ENCODE assay signal across 6 cellular contexts in the genomic region with DNA sequence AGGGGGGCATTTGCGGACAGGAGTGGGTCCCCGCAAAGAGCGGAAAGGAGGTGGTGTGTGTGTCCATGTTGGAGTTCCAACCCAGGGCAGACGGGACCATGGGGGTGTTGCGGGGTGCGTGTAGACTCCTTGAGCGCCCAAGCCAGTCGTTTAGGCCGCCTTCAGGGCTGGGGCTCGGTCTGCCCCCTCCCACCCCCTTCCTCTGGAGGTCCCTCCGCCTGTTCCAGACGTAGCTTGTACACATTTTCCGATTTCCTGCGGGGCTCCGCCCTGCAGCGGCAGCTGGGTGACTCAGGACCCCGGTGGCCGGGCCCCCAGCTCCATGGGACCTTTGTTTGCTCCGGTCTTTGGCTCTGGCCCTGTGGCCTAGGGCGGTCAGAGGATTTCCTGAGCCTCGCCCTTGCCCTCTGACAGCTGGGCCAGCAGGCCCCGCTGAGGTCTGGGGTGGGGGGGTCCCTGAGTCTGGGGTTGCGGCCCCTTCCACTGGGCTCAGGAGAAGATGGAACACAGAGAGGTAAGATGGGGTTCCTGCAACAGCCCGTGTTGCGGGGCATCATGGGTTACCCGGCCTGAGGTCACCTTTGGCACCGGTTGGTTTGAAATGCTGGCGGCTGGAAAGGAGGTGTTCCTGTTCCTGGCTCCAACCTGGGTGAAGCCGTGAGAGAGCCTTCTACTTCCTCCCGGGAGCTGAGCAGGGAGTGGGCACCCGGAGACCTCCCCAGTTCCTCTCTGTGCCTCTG. TPM values are rescaled to one million over a fixed set of nuclear protein-coding genes. Genes with fewer than 3 reads are reported as not detected.
DNase-seq lines count a peak whose midpoint lies in the region; ATAC-seq, FAIRE-seq and TF ChIP-seq lines count a peak whose summit lies in the region.

No MANE protein-coding gene starts in this region.

- 0 out of 2 replicates have a peak, but pooled peaks cover 4% of the 10 kb centered on the region for H3K36me3 ChIP-seq in RWPE2 (ENCODE audit: low read depth)
- no peaks in the 10 kb centered on the region for H3K36me3 ChIP-seq in fibroblast of lung (ENCODE audit: control insufficient read depth, insufficient read depth, low read length)
- H3K36me3 ChIP-seq in small intestine (ENCODE audit: control insufficient read depth in 2 of 2, insufficient read depth in 2 of 2, low read length in 2 of 2) = no peaks in the 10 kb centered on the region

- 73 to 83% (median 75%) methylated on average over 31 of the region's 31 CpGs for WGBS in small intestine, 3 donors

- no peaks in the 10 kb centered on the region for H3K79me2 ChIP-seq in fibroblast of lung (ENCODE audit: control insufficient read depth, insufficient read depth, low read length)

- H3K4me2 ChIP-seq in fibroblast of lung (ENCODE audit: extremely low read depth, insufficient read depth, low read length) = peak overlapping the region; percentile 75

- TF ChIP-seq CTCF in RWPE2 (IDR thresholded peaks at IDR 0.05; ENCODE audit: poor library complexity, severe bottlenecking) = no peak
- no peak for TF ChIP-seq CTCF in fibroblast of lung (conservative IDR thresholded peaks at IDR 0.05 in 1 of 2, IDR thresholded peaks at IDR 0.05 in 1 of 2; ENCODE audit: low read depth in 1 of 2, low read length in 2 of 2)

- H2AFZ ChIP-seq in fibroblast of lung (ENCODE audit: low read length) = no peak overlapping the region

- ATAC-seq in RWPE2 (ENCODE audit: low read depth) (no peak), HG03342 (IDR thresholded peaks at IDR 0.05; ENCODE audit: unreplicated experiment) (no peak)

- DNase-seq in RWPE2 (ENCODE audit: low spot score) (no peak), fibroblast of lung (ENCODE audit: low read depth in 2 of 2) (no peak), small intestine (peak; percentile 28), HuH-7 (ENCODE audit: low spot score) (no peak)
- no peak for DNase-seq in stimulated activated CD4-positive, alpha-beta T cell treated with anti-CD3 and anti-CD28 coated beads, Interleukin-4, amount 100 ng/mL, for 24 hours

- no peaks in the 10 kb centered on the region for H4K20me1 ChIP-seq in fibroblast of lung (ENCODE audit: control insufficient read depth, extremely low read depth, insufficient read depth, low read length)

- H3K4me3 ChIP-seq in RWPE2 (ENCODE audit: severe bottlenecking) (no peak overlapping the region), fibroblast of lung (replicated peaks in 1 of 4; ENCODE audit: control extremely low read depth in 1 of 4, insufficient read depth in 1 of 4, low read depth in 3 of 4, low read length in 4 of 4) (peak overlapping the region in 3 of 4 experiments; percentile 64 to 73 (median 67)), small intestine (ENCODE audit: low read depth in 1 of 2, low read length in 2 of 2) (peak overlapping the region in 1 of 2 donors; percentile 76)

- H3K9ac ChIP-seq in fibroblast of lung (ENCODE audit: insufficient read depth, low read length) = no peak overlapping the region

- H3K27ac ChIP-seq in RWPE2 (ENCODE audit: poor library complexity, severe bottlenecking) (peak overlapping the region; percentile 53), fibroblast of lung (ENCODE audit: insufficient read depth, low read length) (no peak overlapping the region), small intestine (ENCODE audit: low read depth in 1 of 2, low read length in 1 of 2) (peak overlapping the region in 1 of 2 donors; percentile 81)

- H3K9me3 ChIP-seq in RWPE2 (ENCODE audit: severe bottlenecking) (no peaks in the 10 kb centered on the region), fibroblast of lung (ENCODE audit: control insufficient read depth, insufficient read depth, low read depth, low read length) (no peaks in the 10 kb centered on the region), small intestine (ENCODE audit: control insufficient read depth, low read depth) (no peaks in the 10 kb centered on the region)

- H3K27me3 ChIP-seq in RWPE2 (ENCODE audit: insufficient read depth, poor library complexity, severe bottlenecking) (no peaks in the 10 kb centered on the region), fibroblast of lung (ENCODE audit: control insufficient read depth, insufficient read depth, low read length) (no peaks in the 10 kb centered on the region), small intestine (ENCODE audit: control insufficient read depth in 2 of 2, insufficient read depth in 2 of 2, low read length in 2 of 2) (no peaks in the 10 kb centered on the region)

- H3K4me1 ChIP-seq in RWPE2 (ENCODE audit: insufficient read depth, poor library complexity, severe bottlenecking) (no peaks in the 10 kb centered on the region), fibroblast of lung (ENCODE audit: control insufficient read depth, extremely low read depth, insufficient read depth, low read length) (peaks cover 4% of the 10 kb centered on the region), small intestine (ENCODE audit: control insufficient read depth in 2 of 2, insufficient read depth in 1 of 2, low read depth in 1 of 2, low read length in 1 of 2) (no peaks in the 10 kb centered on the region)

- no peak for FAIRE-seq in small intestine (lab: Jason Lieb, UNC)

RNA-seq across cellular contexts. Expression of a gene that starts 1.5 kb away (rescaled TPM):
- total RNA-seq in fibroblast of lung = 1.3 and 1.7 TPM in 2 replicates
- polyA plus RNA-seq in fibroblast of lung = 1.8 and 4.6 TPM in 2 replicates
- polyA plus RNA-seq in fibroblast of lung (2012) = 1.7 and 4.6 TPM in 2 replicates
- polyA minus RNA-seq in fibroblast of lung (ENCODE audit: low replicate concordance) = 2.7 and 21.5 TPM in 2 replicates
- polyA plus RNA-seq in small intestine = 10 to 100 TPM in 1 of 3 donors, 1 to 10 TPM in 2; 4.1 to 12.3 (median 4.2) TPM

RNA-seq across cellular contexts. Expression of a gene that starts 14.8 kb away (rescaled TPM):
- 456 and 503 TPM in 2 replicates for total RNA-seq in fibroblast of lung
- 256 and 288 TPM in 2 replicates for polyA plus RNA-seq in fibroblast of lung
- 291 and 369 TPM in 2 replicates for polyA plus RNA-seq in fibroblast of lung (2012)
- polyA minus RNA-seq in fibroblast of lung (ENCODE audit: low replicate concordance) = 12.3 and 19.0 TPM in 2 replicates
- polyA plus RNA-seq in small intestine = 100 to 1,000 TPM in 1 of 3 donors, 10 to 100 TPM in 2; 55.2 to 187 (median 83.8) TPM

RNA-seq across cellular contexts. Expression of a gene that starts 20.1 kb away (rescaled TPM):
- 19.8 and 39.0 TPM in 2 replicates for total RNA-seq in fibroblast of lung
- 19.1 and 27.3 TPM in 2 replicates for polyA plus RNA-seq in fibroblast of lung
- polyA plus RNA-seq in fibroblast of lung (2012) = 29.6 and 55.4 TPM in 2 replicates
- polyA minus RNA-seq in fibroblast of lung (ENCODE audit: low replicate concordance) = 30.4 and 34.8 TPM in 2 replicates
- 10 to 100 TPM; 56.5 to 99.3 (median 80.7) TPM for polyA plus RNA-seq in small intestine

RNA-seq across cellular contexts. Expression of a gene that starts 47.1 kb away (rescaled TPM):
- total RNA-seq in fibroblast of lung = 35.7 and 41.5 TPM in 2 replicates
- polyA plus RNA-seq in fibroblast of lung (13.2 and 26.1 TPM in 2 replicates), small intestine (100 to 1,000 TPM in 2 of 3 donors, 10 to 100 TPM in 1; 70.9 to 122 (median 114) TPM)
- 22.9 and 51.5 TPM in 2 replicates for polyA plus RNA-seq in fibroblast of lung (2012)
- 40.0 and 77.1 TPM in 2 replicates for polyA minus RNA-seq in fibroblast of lung (ENCODE audit: low replicate concordance)
